1 cellular context compared by ENCODE assay signal in the genomic region with DNA sequence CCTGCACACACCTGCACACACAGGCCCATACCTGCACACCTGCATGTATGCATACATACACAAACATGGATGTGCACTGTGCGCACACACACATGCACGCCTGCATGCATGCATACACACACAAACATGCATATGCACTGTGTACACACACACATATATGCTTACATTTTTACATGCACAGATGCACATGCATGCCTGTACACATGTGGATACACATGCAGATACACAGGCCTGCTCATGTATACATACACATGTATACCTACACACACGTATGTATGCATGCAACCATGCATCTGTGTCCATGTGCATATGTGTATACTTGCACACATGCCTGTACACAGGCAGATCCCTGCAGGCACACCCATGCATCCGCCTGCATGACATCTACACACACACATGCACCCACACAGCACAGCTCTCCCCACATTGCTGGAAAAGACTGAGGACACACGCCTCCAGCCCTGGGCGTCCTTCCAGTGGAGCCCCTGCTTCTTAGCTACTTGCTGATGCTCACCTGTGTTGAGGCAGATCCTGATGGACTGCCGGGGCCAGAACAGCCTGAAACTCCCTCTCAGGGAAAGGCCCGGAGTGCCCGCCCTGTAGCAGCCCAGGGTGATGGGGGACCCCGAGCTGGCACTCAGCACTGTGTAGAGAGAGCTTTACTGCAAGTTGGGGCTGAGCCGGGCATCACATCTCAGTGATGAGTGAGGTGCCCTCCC.
TF ChIP-seq lines count a peak whose summit lies in the region.

No MANE protein-coding gene starts in this region.

TF ChIP-seq in HepG2, 621 proteins besides CTCF, POLR2A, EP300 and RAD21:
- TF ChIP-seq U2AF1 (optimal IDR thresholded peaks at IDR 0.05; ENCODE audit: low read depth, low read length) (peak; percentile 21), ZBTB38 (CRISPR knock-in tag; IDR thresholded peaks at IDR 0.05) (no peak), HNRNPLL (IDR thresholded peaks at IDR 0.05; ENCODE audit: low read depth, low read length, poor library complexity, severe bottlenecking) (peak; percentile 28), CHD4 (IDR thresholded peaks at IDR 0.05; ENCODE audit: borderline replicate concordance, low read length) (no peak), ZNF33A (CRISPR knock-in tag; IDR thresholded peaks at IDR 0.05; ENCODE audit: borderline replicate concordance) (no peak), HOXA7 (CRISPR knock-in tag; IDR thresholded peaks at IDR 0.05) (0 out of 2 replicates have a peak, but pooled peaks have one; percentile 35), FOXA1 (IDR thresholded peaks at IDR 0.05) (no peak), FOXA1 (CRISPR knock-in tag; IDR thresholded peaks at IDR 0.05) (peak; percentile 33; the same call in 1 of the 2 replicates), ZBTB7A (CRISPR knock-in tag; IDR thresholded peaks at IDR 0.05) (no peak), POLR2AphosphoS5 (IDR thresholded peaks at IDR 0.05; ENCODE audit: low read depth, low read length) (no peak), U2AF2 (IDR thresholded peaks at IDR 0.05; ENCODE audit: low read depth, low read length) (no peak)
- TF ChIP-seq, protein P1, sequence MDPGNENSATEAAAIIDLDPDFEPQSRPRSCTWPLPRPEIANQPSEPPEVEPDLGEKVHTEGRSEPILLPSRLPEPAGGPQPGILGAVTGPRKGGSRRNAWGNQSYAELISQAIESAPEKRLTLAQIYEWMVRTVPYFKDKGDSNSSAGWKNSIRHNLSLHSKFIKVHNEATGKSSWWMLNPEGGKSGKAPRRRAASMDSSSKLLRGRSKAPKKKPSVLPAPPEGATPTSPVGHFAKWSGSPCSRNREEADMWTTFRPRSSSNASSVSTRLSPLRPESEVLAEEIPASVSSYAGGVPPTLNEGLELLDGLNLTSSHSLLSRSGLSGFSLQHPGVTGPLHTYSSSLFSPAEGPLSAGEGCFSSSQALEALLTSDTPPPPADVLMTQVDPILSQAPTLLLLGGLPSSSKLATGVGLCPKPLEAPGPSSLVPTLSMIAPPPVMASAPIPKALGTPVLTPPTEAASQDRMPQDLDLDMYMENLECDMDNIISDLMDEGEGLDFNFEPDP (CRISPR knock-in tag; conservative IDR thresholded peaks at IDR 0.05), result no peak
- TF ChIP-seq, protein P2, sequence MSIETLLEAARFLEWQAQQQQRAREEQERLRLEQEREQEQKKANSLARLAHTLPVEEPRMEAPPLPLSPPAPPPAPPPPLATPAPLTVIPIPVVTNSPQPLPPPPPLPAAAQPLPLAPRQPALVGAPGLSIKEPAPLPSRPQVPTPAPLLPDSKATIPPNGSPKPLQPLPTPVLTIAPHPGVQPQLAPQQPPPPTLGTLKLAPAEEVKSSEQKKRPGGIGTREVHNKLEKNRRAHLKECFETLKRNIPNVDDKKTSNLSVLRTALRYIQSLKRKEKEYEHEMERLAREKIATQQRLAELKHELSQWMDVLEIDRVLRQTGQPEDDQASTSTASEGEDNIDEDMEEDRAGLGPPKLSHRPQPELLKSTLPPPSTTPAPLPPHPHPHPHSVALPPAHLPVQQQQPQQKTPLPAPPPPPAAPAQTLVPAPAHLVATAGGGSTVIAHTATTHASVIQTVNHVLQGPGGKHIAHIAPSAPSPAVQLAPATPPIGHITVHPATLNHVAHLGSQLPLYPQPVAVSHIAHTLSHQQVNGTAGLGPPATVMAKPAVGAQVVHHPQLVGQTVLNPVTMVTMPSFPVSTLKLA (IDR thresholded peaks at IDR 0.05), result peak; percentile 62
TF ChIP-seq in HepG2: peak in this region for 5.
